Comparison of ENCODE assay signal across 1 cellular context in genomic region chr4:47686294-47686872, GRCh38.
TF ChIP-seq lines count a peak whose summit lies in the region.

No MANE protein-coding gene starts in this region.

TF ChIP-seq in K562, 482 proteins besides CTCF, POLR2A, EP300 and RAD21 (continued from another document):
- peak; percentile 26 for TF ChIP-seq CTCFL (IDR thresholded peaks at IDR 0.05; ENCODE audit: borderline replicate concordance, insufficient read depth, low read depth, low read length, poor library complexity, severe bottlenecking)
- TF ChIP-seq BMI1 (IDR thresholded peaks at IDR 0.05; ENCODE audit: low read length), result peak; percentile 60
- TF ChIP-seq MAX (CRISPR knock-in tag; IDR thresholded peaks at IDR 0.05), result no peak
